28 cellular contexts compared by ENCODE assay signal in genomic region chr1:35599411-35599810, GRCh38. TPM values are rescaled to one million over a fixed set of nuclear protein-coding genes. Genes with fewer than 3 reads are reported as not detected.
A peak's percentile ranks its signal among the peaks of the same experiment; 100 is the strongest.
DNase-seq lines count a peak whose midpoint lies in the region; ATAC-seq and TF ChIP-seq lines count a peak whose summit lies in the region.
"Had no signal": no experiment of that assay in that cellular context is flagged by ENCODE, and none has a peak within 500 bp of the region (broad histone marks: within the 10 kb centered on the region; RNA-seq: fewer than 3 reads in every experiment).

No MANE protein-coding gene starts in this region.

- peaks cover 15% of the 10 kb centered on the region for H3K36me3 Mint-ChIP-seq in activated naive CD4-positive, alpha-beta T cell treated with anti-CD3 and anti-CD28 coated beads, Interleukin-2, amount 50 U/mL, for 24 hours
- H3K36me3 Mint-ChIP-seq in endodermal cell (ENCODE audit: low read depth) (peaks cover 32% of the 10 kb centered on the region), type B pancreatic cell (peaks cover 17% of the 10 kb centered on the region)

- no peaks in the 10 kb centered on the region for H3K9me3 ChIP-seq in endodermal cell (ENCODE audit: control insufficient read depth, low read length)
- H3K9me3 ChIP-seq: BLaER1 treated with 17β-estradiol and CSF1 and Interleukin-3, amounts not matched to agents 10 nM and 100 nM; SJSA1 had no signal

- no peaks in the 10 kb centered on the region for H3K27me3 Mint-ChIP-seq in activated naive CD4-positive, alpha-beta T cell treated with anti-CD3 and anti-CD28 coated beads, Interleukin-2, amount 50 U/mL, for 24 hours
- H3K27me3 Mint-ChIP-seq in endodermal cell (ENCODE audit: insufficient read depth) (no peaks in the 10 kb centered on the region), type B pancreatic cell (no peaks in the 10 kb centered on the region)
- H3K27me3 Mint-ChIP-seq: CD4-positive, alpha-beta memory T cell had no signal

- H3K9me3 Mint-ChIP-seq in activated naive CD4-positive, alpha-beta T cell treated with anti-CD3 and anti-CD28 coated beads, Interleukin-2, amount 50 U/mL, for 24 hours: no peaks in the 10 kb centered on the region
- H3K9me3 Mint-ChIP-seq in endodermal cell (no peaks in the 10 kb centered on the region), type B pancreatic cell (no peaks in the 10 kb centered on the region)
- H3K9me3 Mint-ChIP-seq: CD4-positive, alpha-beta memory T cell; H9 had no signal

- H3K27ac ChIP-seq in endodermal cell (ENCODE audit: low read depth, low read length) (peak overlapping the region; percentile 12), foreskin keratinocyte (no peak overlapping the region)
- H3K27ac ChIP-seq: BLaER1 treated with 17β-estradiol and CSF1 and Interleukin-3, amounts not matched to agents 10 nM and 100 nM; GM23248; SJSA1 had no signal

- H3K4me1 ChIP-seq in endodermal cell (ENCODE audit: control insufficient read depth, insufficient read depth, low read length) (peaks cover 11% of the 10 kb centered on the region), foreskin keratinocyte (no peaks in the 10 kb centered on the region)
- H3K4me1 ChIP-seq: BLaER1 treated with 17β-estradiol and CSF1 and Interleukin-3, amounts not matched to agents 10 nM and 100 nM had no signal

- ATAC-seq in foreskin keratinocyte: no peak
- no peak for ATAC-seq in omental fat pad (ENCODE audit: low FRiP score)
- ATAC-seq: HepG2, PC-3 had no signal

- H3K4me3 ChIP-seq in endodermal cell (ENCODE audit: low read length): no peak overlapping the region
- H3K4me3 ChIP-seq: BLaER1 treated with 17β-estradiol and CSF1 and Interleukin-3, amounts not matched to agents 10 nM and 100 nM; GM23248; SJSA1 had no signal

- no peak overlapping the region for H3K9ac ChIP-seq in endodermal cell (ENCODE audit: extremely low read depth, low read length, poor library complexity, severe bottlenecking)
- H3K9ac ChIP-seq: BLaER1 treated with 17β-estradiol and CSF1 and Interleukin-3, amounts not matched to agents 10 nM and 100 nM; GM23248 had no signal

- in situ Hi-C loops in SK-MEL-5 (cut with HindIII; ENCODE audit: low pct_unique_long_range_greater_than_20kb, low sequenced_read_pairs): no loop called here

- DNase-seq in activated naive CD4-positive, alpha-beta T cell treated with anti-CD3 and anti-CD28 coated beads, Interleukin-2, amount 50 U/mL, for 16 hours: no peak
- peak; percentile 48 for DNase-seq in SK-MEL-5 (ENCODE audit: low read depth, low spot score)
- no peak for DNase-seq in endodermal cell
- DNase-seq in type B pancreatic cell (ENCODE audit: extremely low spot score, unreplicated experiment): no peak
- no peak for DNase-seq in foreskin keratinocyte
- no peak for DNase-seq in omental fat pad (ENCODE audit: low spot score)
- DNase-seq: CD4-positive, alpha-beta memory T cell; COR-L47; DMS53; GM23248; H9; Kasumi-1; MV-4-11; NCI-H1105; NCI-H1436 treated with DMSO at 0.1 percent for 48 hours; NCI-H187 treated with DMSO at 0.1 percent for 48 hours; NCI-H2171 treated with DMSO at 0.1 percent for 48 hours; NCI-H524; NCI-H82; NK-92 treated with Interleukin-12 subunit alpha and Interleukin-12 subunit beta, amount 100 ng/mL, for 24 hours; PC-3 had no signal

- H3K27me3 ChIP-seq in endodermal cell (ENCODE audit: control insufficient read depth, insufficient read depth, low read length, poor library complexity, severe bottlenecking) (no peaks in the 10 kb centered on the region), foreskin keratinocyte (no peaks in the 10 kb centered on the region)
- H3K27me3 ChIP-seq: BLaER1 treated with 17β-estradiol and CSF1 and Interleukin-3, amounts not matched to agents 10 nM and 100 nM; SJSA1 had no signal

- no peaks in the 10 kb centered on the region for H3K4me1 Mint-ChIP-seq in activated naive CD4-positive, alpha-beta T cell treated with anti-CD3 and anti-CD28 coated beads, Interleukin-2, amount 50 U/mL, for 24 hours
- H3K4me1 Mint-ChIP-seq in endodermal cell (peaks cover 28% of the 10 kb centered on the region), type B pancreatic cell (ENCODE audit: unreplicated experiment) (peaks cover 7% of the 10 kb centered on the region)
- H3K4me1 Mint-ChIP-seq: CD4-positive, alpha-beta memory T cell; H9 had no signal

- TF ChIP-seq CTCF in endodermal cell (conservative IDR thresholded peaks at IDR 0.05) (no peak), type B pancreatic cell (conservative IDR thresholded peaks at IDR 0.05) (no peak), foreskin keratinocyte (conservative IDR thresholded peaks at IDR 0.05) (no peak), omental fat pad (IDR thresholded peaks at IDR 0.05) (no peak)

- H3K27ac Mint-ChIP-seq in activated naive CD4-positive, alpha-beta T cell treated with anti-CD3 and anti-CD28 coated beads, Interleukin-2, amount 50 U/mL, for 24 hours: peak overlapping the region; percentile 23
- H3K27ac Mint-ChIP-seq in endodermal cell (no peak overlapping the region), type B pancreatic cell (no peak overlapping the region)

- H3K4me3 Mint-ChIP-seq in activated naive CD4-positive, alpha-beta T cell treated with anti-CD3 and anti-CD28 coated beads, Interleukin-2, amount 50 U/mL, for 24 hours: no peak overlapping the region
- H3K4me3 Mint-ChIP-seq in endodermal cell: no peak overlapping the region
- peak overlapping the region; percentile 3 for H3K4me3 Mint-ChIP-seq in type B pancreatic cell
- H3K4me3 Mint-ChIP-seq: CD4-positive, alpha-beta memory T cell; H9 had no signal

- WGBS in endodermal cell (ENCODE audit: insufficient coverage in 1 of 2, insufficient read length in 1 of 2), 2 experiments: 89 to 98% methylated on average over 3 of the region's 3 CpGs

- H3K36me3 ChIP-seq in endodermal cell (ENCODE audit: control insufficient read depth, insufficient read depth, low read length): peaks cover 35% of the 10 kb centered on the region

RNA-seq across cellular contexts. Expression of gene TFAP2E, which starts 26.3 kb away (rescaled TPM):
- total RNA-seq in SK-MEL-5 (2014; rRNA removed; shearing (Covaris generic)): 1.3 TPM in 2 replicates
- 1.5 and 2.4 TPM in 2 replicates for polyA plus RNA-seq in SK-MEL-5 (2015; cell fraction: cytosol; rRNA removed)
- polyA plus RNA-seq in SK-MEL-5 (2015; cell fraction: nucleus; rRNA removed): 1.3 and 5.1 TPM in 2 replicates
- total RNA-seq in endodermal cell: under 1 TPM; 0.62 to 0.66 TPM
- 0.53 TPM for polyA plus RNA-seq in endodermal cell (2013, experiment 1 of 2)
- 0.54 TPM for polyA plus RNA-seq in endodermal cell (2013, experiment 2 of 2)
- 1.3 and 1.4 TPM in 2 replicates for total RNA-seq in type B pancreatic cell (ENCODE audit: low replicate concordance)
- total RNA-seq in foreskin keratinocyte: 0.18 and 0.31 TPM in 2 replicates
- 0.32 and 0.33 TPM in 2 replicates for polyA plus RNA-seq in foreskin keratinocyte
- under 1 TPM; 0.25 to 0.72 (median 0.50) TPM for total RNA-seq in omental fat pad
- total RNA-seq: G401, GM23248, HT1080, M059J, SJSA1 had no signal

RNA-seq across cellular contexts. Expression of gene NCDN, which starts 41.8 kb away (rescaled TPM):
- total RNA-seq in SK-MEL-5 (2014; rRNA removed; shearing (Covaris generic)): 13.4 and 16.2 TPM in 2 replicates
- polyA plus RNA-seq in SK-MEL-5 (2015; cell fraction: cytosol; rRNA removed): 52.8 and 59.0 TPM in 2 replicates
- 45.8 and 48.9 TPM in 2 replicates for polyA plus RNA-seq in SK-MEL-5 (2015; cell fraction: nucleus; rRNA removed)
- total RNA-seq in endodermal cell (10 to 100 TPM; 25.3 to 33.4 TPM), type B pancreatic cell (ENCODE audit: low replicate concordance) (21.8 and 27.2 TPM in 2 replicates), foreskin keratinocyte (14.3 and 15.5 TPM in 2 replicates), omental fat pad (10 to 100 TPM; 12.2 to 20.9 (median 15.1) TPM)
- 17.1 TPM for polyA plus RNA-seq in endodermal cell (2013, experiment 1 of 2)
- 15.9 TPM for polyA plus RNA-seq in endodermal cell (2013, experiment 2 of 2)
- polyA plus RNA-seq in foreskin keratinocyte: 10.7 TPM in 2 replicates

RNA-seq across cellular contexts. Expression of gene PSMB2, which starts 41.9 kb away (rescaled TPM):
- 28.3 and 33.7 TPM in 2 replicates for total RNA-seq in SK-MEL-5 (2014; rRNA removed; shearing (Covaris generic))
- 57.0 and 64.1 TPM in 2 replicates for polyA plus RNA-seq in SK-MEL-5 (2015; cell fraction: cytosol; rRNA removed)
- polyA plus RNA-seq in SK-MEL-5 (2015; cell fraction: nucleus; rRNA removed): 16.8 and 19.5 TPM in 2 replicates
- total RNA-seq in endodermal cell (10 to 100 TPM; 66.0 to 71.3 TPM), type B pancreatic cell (ENCODE audit: low replicate concordance) (62.9 and 66.3 TPM in 2 replicates), foreskin keratinocyte (91.0 and 101 TPM in 2 replicates), omental fat pad (10 to 100 TPM; 31.4 to 39.9 (median 36.1) TPM)
- 104 TPM for polyA plus RNA-seq in endodermal cell (2013, experiment 1 of 2)
- 93.5 TPM for polyA plus RNA-seq in endodermal cell (2013, experiment 2 of 2)
- 129 and 145 TPM in 2 replicates for polyA plus RNA-seq in foreskin keratinocyte

RNA-seq across cellular contexts. Expression of gene KIAA0319L, which starts 42.2 kb away (rescaled TPM):
- total RNA-seq in SK-MEL-5 (2014; rRNA removed; shearing (Covaris generic)): 43.8 and 53.4 TPM in 2 replicates
- polyA plus RNA-seq in SK-MEL-5 (2015; cell fraction: cytosol; rRNA removed): 62.6 and 82.3 TPM in 2 replicates
- 102 and 112 TPM in 2 replicates for polyA plus RNA-seq in SK-MEL-5 (2015; cell fraction: nucleus; rRNA removed)
- total RNA-seq in endodermal cell (10 to 100 TPM; 68.4 to 77.6 TPM), type B pancreatic cell (ENCODE audit: low replicate concordance) (48.6 and 56.9 TPM in 2 replicates), foreskin keratinocyte (18.8 and 19.9 TPM in 2 replicates), omental fat pad (10 to 100 TPM; 38.1 to 99.9 (median 44.2) TPM)
- polyA plus RNA-seq in endodermal cell (2013, experiment 1 of 2): 60.0 TPM
- polyA plus RNA-seq in endodermal cell (2013, experiment 2 of 2): 50.1 TPM
- 6.8 and 8.0 TPM in 2 replicates for polyA plus RNA-seq in foreskin keratinocyte
